In the genomic region with DNA sequence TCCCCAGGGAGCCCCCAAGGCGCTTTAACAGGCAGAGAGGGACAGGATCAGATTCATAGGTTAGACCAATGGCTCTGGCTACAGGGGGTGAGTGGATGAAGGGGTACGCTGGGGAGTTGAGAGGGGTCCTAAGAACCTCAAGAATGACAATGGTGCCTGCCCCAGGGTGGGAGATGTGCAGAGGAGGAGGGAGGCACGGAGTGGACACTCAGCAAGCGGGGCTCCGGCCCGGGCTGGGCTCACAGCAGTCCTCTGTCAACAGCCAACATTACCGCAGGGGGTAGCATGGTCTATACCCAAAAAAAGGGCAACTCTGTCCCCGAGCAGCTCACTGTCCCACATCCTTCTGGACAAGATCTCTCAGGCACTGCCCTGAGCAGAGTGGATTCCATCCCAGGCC, we compare ENCODE assay signal across 29 cellular contexts. TPM values are rescaled to one million over a fixed set of nuclear protein-coding genes. Genes with fewer than 3 reads are reported as not detected.
"Had no signal": no experiment of that assay in that cellular context is flagged by ENCODE, and none has a peak within 500 bp of the region (broad histone marks: within the 10 kb centered on the region; RNA-seq: fewer than 3 reads in every experiment).

No MANE protein-coding gene starts in this region.

- H3K9me3 ChIP-seq: pancreas, right atrium auricular region, right lobe of liver, suprapubic skin, thoracic aorta, tibial artery, upper lobe of right lung, uterus had no signal

- ATAC-seq: pancreas, upper lobe of right lung had no signal

- H3K4me3 ChIP-seq: heart right ventricle, hepatocyte, left ventricle myocardium inferior, pancreas, right atrium auricular region, right lobe of liver, skin epidermis, suprapubic skin, thoracic aorta, tibial artery, upper lobe of right lung, uterus had no signal

- H3K4me1 Mint-ChIP-seq: memory B cell, mesothelial cell of epicardium, naive B cell, nephron, neural crest cell had no signal

- DNase-seq: heart right ventricle; islet precursor cell; left ventricle myocardium inferior; naive B cell; nucleus accumbens; pancreas; right lobe of liver; stimulated activated CD4-positive, alpha-beta T cell treated with anti-CD3 and anti-CD28 coated beads, Interleukin-12 subunit alpha, Interleukin-12 subunit beta, amount 100 ng/mL, for 4 hours; stimulated activated CD4-positive, alpha-beta T cell treated with anti-CD3 and anti-CD28 coated beads, Interleukin-15, amount 100 ng/mL, for 24 hours; stimulated activated CD4-positive, alpha-beta T cell treated with anti-CD3 and anti-CD28 coated beads, Interleukin-2, amount 100 ng/mL, for 24 hours; stimulated activated CD4-positive, alpha-beta T cell treated with anti-CD3 and anti-CD28 coated beads, Interleukin-4, amount 100 ng/mL, for 1 hour; stimulated activated naive CD4-positive, alpha-beta T cell; tibial artery; trophoblast cell; upper lobe of right lung; uterus had no signal

- H3K4me1 ChIP-seq: pancreas, right atrium auricular region, right lobe of liver, suprapubic skin, upper lobe of right lung, uterus had no signal

- H3K27ac ChIP-seq: heart right ventricle, hepatocyte, left ventricle myocardium inferior, pancreas, right atrium auricular region, right lobe of liver, skin epidermis, suprapubic skin, thoracic aorta, tibial artery, upper lobe of right lung, uterus had no signal

- H3K36me3 Mint-ChIP-seq: memory B cell, mesothelial cell of epicardium had no signal

- H3K36me3 ChIP-seq: heart right ventricle, left ventricle myocardium inferior, pancreas, right atrium auricular region, right lobe of liver, suprapubic skin, thoracic aorta, tibial artery, upper lobe of right lung, uterus had no signal

- H3K4me3 Mint-ChIP-seq: memory B cell; mesothelial cell of epicardium; nephron; neural crest cell; stimulated activated naive CD8-positive, alpha-beta T cell treated with anti-CD3 and anti-CD28 coated beads, Interleukin-15, Interleukin-2, amounts not matched to agents 100 ng/mL and 50 ng/mL, for 24 hours had no signal

- H3K27me3 ChIP-seq: hepatocyte, pancreas, right atrium auricular region, right lobe of liver, uterus had no signal

- H3K27ac Mint-ChIP-seq: memory B cell; mesothelial cell of epicardium; nephron; stimulated activated naive CD8-positive, alpha-beta T cell treated with anti-CD3 and anti-CD28 coated beads, Interleukin-15, Interleukin-2, amounts not matched to agents 100 ng/mL and 50 ng/mL, for 24 hours had no signal

- H3K9me3 Mint-ChIP-seq: neural crest cell; stimulated activated naive CD8-positive, alpha-beta T cell treated with anti-CD3 and anti-CD28 coated beads, Interleukin-15, Interleukin-2, amounts not matched to agents 100 ng/mL and 50 ng/mL, for 24 hours had no signal

RNA-seq across cellular contexts. Expression of gene PPP2R2C, which starts 47.6 kb away (rescaled TPM):
- total RNA-seq: kidney epithelial cell, mononuclear cell, pulmonary artery endothelial cell had no signal
